Comparison of ENCODE assay signal across 1 cellular context in genomic region chr3:9729419-9729818, GRCh38.
TF ChIP-seq lines count a peak whose summit lies in the region.

No MANE protein-coding gene starts in this region.

TF ChIP-seq in SK-N-SH treated with all-trans-retinoic acid at 6 μM for 48 hours, 23 proteins besides CTCF, POLR2A, EP300 and RAD21 (continued from another document):
- TF ChIP-seq, protein P1, sequence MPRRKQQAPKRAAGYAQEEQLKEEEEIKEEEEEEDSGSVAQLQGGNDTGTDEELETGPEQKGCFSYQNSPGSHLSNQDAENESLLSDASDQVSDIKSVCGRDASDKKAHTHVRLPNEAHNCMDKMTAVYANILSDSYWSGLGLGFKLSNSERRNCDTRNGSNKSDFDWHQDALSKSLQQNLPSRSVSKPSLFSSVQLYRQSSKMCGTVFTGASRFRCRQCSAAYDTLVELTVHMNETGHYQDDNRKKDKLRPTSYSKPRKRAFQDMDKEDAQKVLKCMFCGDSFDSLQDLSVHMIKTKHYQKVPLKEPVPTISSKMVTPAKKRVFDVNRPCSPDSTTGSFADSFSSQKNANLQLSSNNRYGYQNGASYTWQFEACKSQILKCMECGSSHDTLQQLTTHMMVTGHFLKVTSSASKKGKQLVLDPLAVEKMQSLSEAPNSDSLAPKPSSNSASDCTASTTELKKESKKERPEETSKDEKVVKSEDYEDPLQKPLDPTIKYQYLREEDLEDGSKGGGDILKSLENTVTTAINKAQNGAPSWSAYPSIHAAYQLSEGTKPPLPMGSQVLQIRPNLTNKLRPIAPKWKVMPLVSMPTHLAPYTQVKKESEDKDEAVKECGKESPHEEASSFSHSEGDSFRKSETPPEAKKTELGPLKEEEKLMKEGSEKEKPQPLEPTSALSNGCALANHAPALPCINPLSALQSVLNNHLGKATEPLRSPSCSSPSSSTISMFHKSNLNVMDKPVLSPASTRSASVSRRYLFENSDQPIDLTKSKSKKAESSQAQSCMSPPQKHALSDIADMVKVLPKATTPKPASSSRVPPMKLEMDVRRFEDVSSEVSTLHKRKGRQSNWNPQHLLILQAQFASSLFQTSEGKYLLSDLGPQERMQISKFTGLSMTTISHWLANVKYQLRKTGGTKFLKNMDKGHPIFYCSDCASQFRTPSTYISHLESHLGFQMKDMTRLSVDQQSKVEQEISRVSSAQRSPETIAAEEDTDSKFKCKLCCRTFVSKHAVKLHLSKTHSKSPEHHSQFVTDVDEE (CRISPR knock-in tag; IDR thresholded peaks at IDR 0.05) = no peak
- TF ChIP-seq, protein P2, sequence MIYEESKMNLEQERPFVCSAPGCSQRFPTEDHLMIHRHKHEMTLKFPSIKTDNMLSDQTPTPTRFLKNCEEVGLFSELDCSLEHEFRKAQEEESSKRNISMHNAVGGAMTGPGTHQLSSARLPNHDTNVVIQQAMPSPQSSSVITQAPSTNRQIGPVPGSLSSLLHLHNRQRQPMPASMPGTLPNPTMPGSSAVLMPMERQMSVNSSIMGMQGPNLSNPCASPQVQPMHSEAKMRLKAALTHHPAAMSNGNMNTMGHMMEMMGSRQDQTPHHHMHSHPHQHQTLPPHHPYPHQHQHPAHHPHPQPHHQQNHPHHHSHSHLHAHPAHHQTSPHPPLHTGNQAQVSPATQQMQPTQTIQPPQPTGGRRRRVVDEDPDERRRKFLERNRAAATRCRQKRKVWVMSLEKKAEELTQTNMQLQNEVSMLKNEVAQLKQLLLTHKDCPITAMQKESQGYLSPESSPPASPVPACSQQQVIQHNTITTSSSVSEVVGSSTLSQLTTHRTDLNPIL (CRISPR knock-in tag; IDR thresholded peaks at IDR 0.05; ENCODE audit: low read depth) = no peak
- TF ChIP-seq BACH2 (CRISPR knock-in tag; IDR thresholded peaks at IDR 0.05; ENCODE audit: borderline replicate concordance) = no peak
- TF ChIP-seq TOX (CRISPR knock-in tag; IDR thresholded peaks at IDR 0.05; ENCODE audit: borderline replicate concordance) = no peak
- no peak for TF ChIP-seq ZFP30 (CRISPR knock-in tag; IDR thresholded peaks at IDR 0.05)
